In genomic region chr13:101624210-101624922, GRCh38 we compare ENCODE assay signal across 9 cellular contexts.
DNase-seq lines count a peak whose midpoint lies in the region; ATAC-seq and TF ChIP-seq lines count a peak whose summit lies in the region.
"Had no signal": no experiment of that assay in that cellular context is flagged by ENCODE, and none has a peak within 500 bp of the region (broad histone marks: within the 10 kb centered on the region; RNA-seq: fewer than 3 reads in every experiment).

No MANE protein-coding gene starts in this region.

- TF ChIP-seq CTCF in epithelial cell of proximal tubule (conservative IDR thresholded peaks at IDR 0.05; ENCODE audit: low read depth, low read length), result no peak

- H3K4me3 ChIP-seq in epithelial cell of proximal tubule (ENCODE audit: low read depth, low read length), result peak overlapping the region; percentile 25
- H3K4me3 ChIP-seq: cardiac muscle cell had no signal

- peak; percentile 82 for DNase-seq in NCI-H345 (lab: John Stamatoyannopoulos, UW)
- peak; percentile 46 for DNase-seq in epithelial cell of proximal tubule (ENCODE audit: low read depth)
- DNase-seq in retina, result peak; percentile 13
- DNase-seq in NCI-H128 (lab: John Stamatoyannopoulos, UW; ENCODE audit: unreplicated experiment), result no peak
- no peak for DNase-seq in globus pallidus (ENCODE audit: low spot score)
- DNase-seq in HK-2 (ENCODE audit: unreplicated experiment), result no peak
- no peak for DNase-seq in HCEC 1CT

- ATAC-seq in GM19395 (IDR thresholded peaks at IDR 0.05; ENCODE audit: unreplicated experiment), result peak; percentile 26

Comparison
In these comparisons a context has a peak if more than half of its experiments do, and no peak if none do; other contexts are left out.
1. DNase-seq: peak in NCI-H345 (single experiment), epithelial cell of proximal tubule (single experiment) and retina (single experiment); none in NCI-H128 (single experiment), globus pallidus (single experiment), HK-2 (single experiment) and HCEC 1CT (single experiment).